ENCODE assay signal across 9 cellular contexts in the genomic region with DNA sequence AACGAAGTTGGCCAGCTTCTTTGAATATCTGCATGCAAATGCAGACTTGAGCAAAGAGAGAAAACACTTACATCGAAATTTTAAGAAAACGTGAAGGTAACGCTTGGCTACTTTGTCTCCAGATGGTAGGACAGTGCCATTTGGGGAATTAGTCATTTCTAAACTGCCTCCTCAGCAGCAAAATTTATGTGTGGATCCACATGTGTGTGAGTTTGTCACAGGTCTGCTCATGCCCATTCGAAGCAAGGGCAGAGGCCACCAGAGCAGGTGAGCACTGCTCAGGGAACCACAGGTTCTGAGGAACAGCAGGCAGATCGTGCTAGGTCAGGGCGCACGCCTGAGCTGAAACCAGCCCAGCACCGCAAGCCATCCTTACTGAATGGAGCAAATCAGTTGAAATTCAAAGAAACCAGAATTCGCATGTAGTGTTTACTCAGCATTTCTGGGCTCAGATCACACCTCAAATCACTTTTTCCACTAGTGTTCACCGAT.
DNase-seq lines count a peak whose midpoint lies in the region; ATAC-seq and TF ChIP-seq lines count a peak whose summit lies in the region.
"Had no signal": no experiment of that assay in that cellular context is flagged by ENCODE, and none has a peak within 500 bp of the region (broad histone marks: within the 10 kb centered on the region; RNA-seq: fewer than 3 reads in every experiment).

No MANE protein-coding gene starts in this region.

- peaks cover 4% of the 10 kb centered on the region for H3K36me3 Mint-ChIP-seq in neural crest cell (ENCODE audit: low read depth)

- no peak for TF ChIP-seq CTCF in neural crest cell (conservative IDR thresholded peaks at IDR 0.05)

- no peaks in the 10 kb centered on the region for H3K27me3 Mint-ChIP-seq in neural crest cell (ENCODE audit: low read depth)
- H3K27me3 Mint-ChIP-seq: activated naive CD4-positive, alpha-beta T cell treated with anti-CD3 and anti-CD28 coated beads, Interleukin-2, amount 50 U/mL, for 24 hours had no signal

- H3K27ac Mint-ChIP-seq in neural crest cell (ENCODE audit: unreplicated experiment) = peak overlapping the region; percentile 19

- H3K4me1 Mint-ChIP-seq in neural crest cell = no peaks in the 10 kb centered on the region

- no peak overlapping the region for H3K4me3 Mint-ChIP-seq in neural crest cell
- H3K4me3 Mint-ChIP-seq: activated naive CD4-positive, alpha-beta T cell treated with anti-CD3 and anti-CD28 coated beads, Interleukin-2, amount 50 U/mL, for 24 hours had no signal

- intact Hi-C loops in head of caudate nucleus (cut with DNase I) = no loop called here

- peak; percentile 57 for ATAC-seq in GM18520 (IDR thresholded peaks at IDR 0.05; ENCODE audit: unreplicated experiment)
- ATAC-seq in GM21576 (IDR thresholded peaks at IDR 0.05; ENCODE audit: unreplicated experiment) = peak; percentile 44

- DNase-seq in NAMALWA (ENCODE audit: low spot score) = peak; percentile 34
- DNase-seq in neural crest cell (ENCODE audit: low read depth, low spot score) = no peak
- no peak for DNase-seq in head of caudate nucleus
- no peak for DNase-seq in COR-L47 (lab: John Stamatoyannopoulos, UW)
- no peak for DNase-seq in NCI-H1105 (lab: John Stamatoyannopoulos, UW)
- no peak for DNase-seq in NCI-H524 treated with DMSO at 0.1 percent for 48 hours (lab: John Stamatoyannopoulos, UW)

- H3K9me3 Mint-ChIP-seq in neural crest cell = no peaks in the 10 kb centered on the region
- H3K9me3 Mint-ChIP-seq: activated naive CD4-positive, alpha-beta T cell treated with anti-CD3 and anti-CD28 coated beads, Interleukin-2, amount 50 U/mL, for 24 hours had no signal
